ENCODE assay signal across 29 cellular contexts in the genomic region with DNA sequence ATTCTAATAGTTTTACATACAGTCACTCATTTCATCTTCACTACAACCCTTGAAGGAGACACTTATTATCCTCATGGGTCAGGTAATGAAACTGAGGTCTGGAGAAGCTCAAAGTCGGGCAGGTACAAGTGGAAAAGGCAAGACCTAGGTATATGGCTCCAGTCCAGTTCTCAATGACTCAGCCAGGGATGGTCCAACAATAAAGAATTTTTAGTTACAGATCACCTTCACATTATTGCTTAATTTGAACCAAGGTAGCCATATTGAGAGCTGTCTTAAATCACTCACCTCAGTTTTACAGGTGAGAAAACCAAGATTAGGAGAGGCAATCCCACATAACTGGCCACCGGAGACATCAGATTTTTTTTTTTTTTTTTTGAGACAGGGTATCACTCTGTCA. TPM values are rescaled to one million over a fixed set of nuclear protein-coding genes. Genes with fewer than 3 reads are reported as not detected.
"Had no signal": no experiment of that assay in that cellular context is flagged by ENCODE, and none has a peak within 500 bp of the region (broad histone marks: within the 10 kb centered on the region; RNA-seq: fewer than 3 reads in every experiment).

No MANE protein-coding gene starts in this region.

- H3K27ac ChIP-seq: coronary artery, dorsolateral prefrontal cortex, esophagus muscularis mucosa, ovary, sigmoid colon, stomach, tibial artery, upper lobe of right lung had no signal

- H3K9me3 ChIP-seq: esophagus muscularis mucosa, ovary, sigmoid colon, stomach, tibial artery, upper lobe of right lung had no signal

- H3K36me3 Mint-ChIP-seq: activated naive CD4-positive, alpha-beta T cell treated with anti-CD3 and anti-CD28 coated beads, Interleukin-2, amount 50 U/mL, for 24 hours; mesothelial cell of epicardium; naive thymus-derived CD4-positive, alpha-beta T cell; stimulated activated naive B cell treated with anti-CD40 and anti-IgM and Interleukin-4, amounts not matched to agents 10 μg/mL and 1 μg/mL and 100 μg/mL, for 72 hours; WTC11 had no signal

- H3K27me3 ChIP-seq: esophagus muscularis mucosa, ovary, sigmoid colon, tibial artery had no signal

- H3K4me3 ChIP-seq: coronary artery, dorsolateral prefrontal cortex, esophagus muscularis mucosa, ovary, sigmoid colon, smooth muscle cell, stomach, tibial artery, upper lobe of right lung had no signal

- H3K4me1 ChIP-seq: sigmoid colon, upper lobe of right lung had no signal

- H3K4me2 ChIP-seq: smooth muscle cell had no signal

- H3K36me3 ChIP-seq: esophagus muscularis mucosa, ovary, sigmoid colon, upper lobe of right lung had no signal

- H3K4me1 Mint-ChIP-seq: central memory CD8-positive, alpha-beta T cell; mesothelial cell of epicardium had no signal

- DNase-seq: activated CD4-positive, alpha-beta T cell treated with anti-CD3 and anti-CD28 coated beads, Interleukin-2, amount 50 U/mL, for 1 hour; activated CD8-positive, alpha-beta T cell treated with anti-CD3 and anti-CD28 coated beads for 36 hours; activated gamma-delta T cell treated with Interleukin-2 at 50 U/mL for 16 hours; activated naive CD8-positive, alpha-beta T cell treated with anti-CD3 and anti-CD28 coated beads, Interleukin-2, amount 50 U/mL, for 24 hours; activated T-cell treated with anti-CD3 and anti-CD28 coated beads, Interleukin-2, amount 50 U/mL, for 4 hours; amygdala; dorsolateral prefrontal cortex; effector memory CD8-positive, alpha-beta T cell; glutamatergic neuron; left cardiac atrium; naive thymus-derived CD4-positive, alpha-beta T cell; ovary; sigmoid colon; stimulated activated CD4-positive, alpha-beta T cell treated with anti-CD3 and anti-CD28 coated beads, Interleukin-15, amount 100 ng/mL, for 24 hours; stimulated activated CD4-positive, alpha-beta T cell treated with anti-CD3 and anti-CD28 coated beads, Interleukin-2, amount 100 ng/mL, for 24 hours; stimulated activated naive B cell treated with anti-CD40 and anti-IgM and Interleukin-4, amounts not matched to agents 10 μg/mL and 1 μg/mL and 100 μg/mL, for 72 hours; stomach; T-helper 9 cell; tibial artery; upper lobe of right lung had no signal

- H3K4me3 Mint-ChIP-seq: activated CD8-positive, alpha-beta T cell treated with anti-CD3 and anti-CD28 coated beads for 36 hours; activated naive CD4-positive, alpha-beta T cell treated with anti-CD3 and anti-CD28 coated beads, Interleukin-2, amount 50 U/mL, for 24 hours; activated naive CD8-positive, alpha-beta T cell treated with anti-CD3 and anti-CD28 coated beads, Interleukin-2, amount 50 U/mL, for 24 hours; activated T-cell treated with anti-CD3 and anti-CD28 coated beads, Interleukin-2, amount 50 U/mL, for 4 hours; activated T-helper 17 cell treated with anti-CD3 and anti-CD28 coated beads, Interleukin-2, amount 50 U/mL, for 72 hours; central memory CD8-positive, alpha-beta T cell; effector memory CD8-positive, alpha-beta T cell; mesothelial cell of epicardium; naive thymus-derived CD4-positive, alpha-beta T cell; stimulated activated naive B cell treated with anti-CD40 and anti-IgM and Interleukin-4, amounts not matched to agents 10 μg/mL and 1 μg/mL and 100 μg/mL, for 72 hours; WTC11 had no signal

- H3K27me3 Mint-ChIP-seq: activated naive CD4-positive, alpha-beta T cell treated with anti-CD3 and anti-CD28 coated beads, Interleukin-2, amount 50 U/mL, for 24 hours had no signal

- H3K27ac Mint-ChIP-seq: activated CD8-positive, alpha-beta T cell treated with anti-CD3 and anti-CD28 coated beads for 36 hours; activated naive CD4-positive, alpha-beta T cell treated with anti-CD3 and anti-CD28 coated beads, Interleukin-2, amount 50 U/mL, for 24 hours; activated naive CD8-positive, alpha-beta T cell treated with anti-CD3 and anti-CD28 coated beads, Interleukin-2, amount 50 U/mL, for 24 hours; activated T-helper 17 cell treated with anti-CD3 and anti-CD28 coated beads, Interleukin-2, amount 50 U/mL, for 72 hours; effector memory CD8-positive, alpha-beta T cell; mesothelial cell of epicardium; naive thymus-derived CD4-positive, alpha-beta T cell; progenitor cell of endocrine pancreas; stimulated activated naive B cell treated with anti-CD40 and anti-IgM and Interleukin-4, amounts not matched to agents 10 μg/mL and 1 μg/mL and 100 μg/mL, for 72 hours; WTC11 had no signal

- H3K9me3 Mint-ChIP-seq: activated CD8-positive, alpha-beta T cell treated with anti-CD3 and anti-CD28 coated beads for 36 hours; activated naive CD4-positive, alpha-beta T cell treated with anti-CD3 and anti-CD28 coated beads, Interleukin-2, amount 50 U/mL, for 24 hours; activated naive CD8-positive, alpha-beta T cell treated with anti-CD3 and anti-CD28 coated beads, Interleukin-2, amount 50 U/mL, for 24 hours; activated T-cell treated with anti-CD3 and anti-CD28 coated beads, Interleukin-2, amount 50 U/mL, for 4 hours; activated T-helper 17 cell treated with anti-CD3 and anti-CD28 coated beads, Interleukin-2, amount 50 U/mL, for 72 hours; central memory CD8-positive, alpha-beta T cell; mesothelial cell of epicardium; WTC11 had no signal

- ATAC-seq: activated CD8-positive, alpha-beta T cell treated with anti-CD3 and anti-CD28 coated beads for 36 hours; activated naive CD8-positive, alpha-beta T cell treated with anti-CD3 and anti-CD28 coated beads, Interleukin-2, amount 50 U/mL, for 24 hours; activated T-cell treated with anti-CD3 and anti-CD28 coated beads, Interleukin-2, amount 50 U/mL, for 4 hours; activated T-helper 17 cell treated with anti-CD3 and anti-CD28 coated beads, Interleukin-2, amount 50 U/mL, for 72 hours; effector memory CD8-positive, alpha-beta T cell; left cardiac atrium; naive thymus-derived CD4-positive, alpha-beta T cell; stimulated activated naive B cell treated with anti-CD40 and anti-IgM and Interleukin-4, amounts not matched to agents 10 μg/mL and 1 μg/mL and 100 μg/mL, for 72 hours; upper lobe of right lung; WTC11 had no signal

RNA-seq across cellular contexts. Expression of a gene that starts 55.4 kb away (rescaled TPM):
- polyA plus RNA-seq: naive thymus-derived CD4-positive, alpha-beta T cell had no signal
